ENCODE assay signal across 1 cellular context in genomic region chr6:14193524-14193923, GRCh38.
TF ChIP-seq lines count a peak whose summit lies in the region.

No MANE protein-coding gene starts in this region.

TF ChIP-seq in GM23338, 12 proteins besides CTCF, POLR2A, EP300 and RAD21 (continued from another document):
- TF ChIP-seq ZNF462 (CRISPR knock-in tag; IDR thresholded peaks at IDR 0.05) (no peak), ZNF114 (CRISPR knock-in tag; IDR thresholded peaks at IDR 0.05) (no peak), NANOG (IDR thresholded peaks at IDR 0.05; ENCODE audit: borderline replicate concordance) (no peak), REST (IDR thresholded peaks at IDR 0.05; ENCODE audit: unreplicated experiment) (no peak), ETS1 (IDR thresholded peaks at IDR 0.05) (no peak), POLR2AphosphoS5 (IDR thresholded peaks at IDR 0.05; ENCODE audit: low read depth) (no peak), JUNB (IDR thresholded peaks at IDR 0.05; ENCODE audit: unreplicated experiment) (no peak)
